In the genomic region with DNA sequence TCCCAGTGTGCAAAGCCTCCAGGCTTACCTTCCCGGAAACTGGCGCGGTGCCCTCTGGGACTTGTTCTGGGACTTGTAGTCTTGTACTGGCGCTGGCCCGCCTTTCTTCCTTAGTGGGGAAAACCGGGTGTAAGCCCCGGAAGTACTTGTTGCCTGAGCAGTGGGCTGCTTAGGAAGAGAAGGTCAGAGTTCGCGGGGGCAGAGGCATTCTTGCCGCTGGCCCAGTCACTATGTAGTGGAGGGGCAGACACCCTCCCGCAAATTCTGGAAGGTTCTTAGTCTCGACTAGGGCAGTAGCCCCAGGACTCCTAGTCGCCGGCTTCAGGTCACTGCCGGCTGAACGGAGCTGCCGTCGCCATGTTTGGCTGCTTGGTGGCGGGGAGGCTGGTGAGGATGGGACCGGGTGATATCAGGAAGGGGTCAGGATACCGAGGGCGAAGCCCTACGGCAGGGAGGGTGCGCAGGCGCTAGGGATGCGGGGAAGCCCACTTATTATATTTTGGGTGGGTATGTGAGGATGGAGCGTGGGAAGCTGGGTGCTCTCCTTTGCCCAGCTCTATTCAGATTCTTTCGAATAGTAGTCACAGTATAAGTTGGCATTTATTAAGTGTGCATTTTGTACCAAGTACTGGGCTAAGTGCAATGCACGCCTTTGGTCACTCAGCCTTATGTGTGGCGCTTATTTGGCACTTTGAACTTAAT, we compare ENCODE assay signal across 8 cellular contexts. TPM values are rescaled to one million over a fixed set of nuclear protein-coding genes. Genes with fewer than 3 reads are reported as not detected.
DNase-seq lines count a peak whose midpoint lies in the region; ATAC-seq and TF ChIP-seq lines count a peak whose summit lies in the region.

A gene with protein sequence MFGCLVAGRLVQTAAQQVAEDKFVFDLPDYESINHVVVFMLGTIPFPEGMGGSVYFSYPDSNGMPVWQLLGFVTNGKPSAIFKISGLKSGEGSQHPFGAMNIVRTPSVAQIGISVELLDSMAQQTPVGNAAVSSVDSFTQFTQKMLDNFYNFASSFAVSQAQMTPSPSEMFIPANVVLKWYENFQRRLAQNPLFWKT (plus strand): TSS at position 149 of the 702 bp plus-strand sequence. CDS start 209 bp downstream, at position 358.

- no peaks in the 10 kb centered on the region; the same call in 1 of the 2 replicates for H3K4me1 ChIP-seq in BE2C
- H3K4me1 ChIP-seq in colonic mucosa: no peaks in the 10 kb centered on the region

- H3K9me3 ChIP-seq in BE2C (no peaks in the 10 kb centered on the region), colonic mucosa (no peaks in the 10 kb centered on the region)

- ATAC-seq in HG03460 (IDR thresholded peaks at IDR 0.05; ENCODE audit: unreplicated experiment): peak; percentile 98

- H3K9ac ChIP-seq in colonic mucosa (ENCODE audit: low read depth in 2 of 2, low read length in 2 of 2): peak within 1 kb of the TSS; percentile 77 to 84

- TF ChIP-seq CTCF in BE2C (IDR thresholded peaks at IDR 0.05; ENCODE audit: low read depth, low read length) (no peak), colonic mucosa (IDR thresholded peaks at IDR 0.05) (no peak)

- peak; percentile 99 for DNase-seq in BE2C
- peak; percentile 74 for DNase-seq in GM19240 (ENCODE audit: insufficient read length, low spot score)
- DNase-seq in NCI-H526 (lab: John Stamatoyannopoulos, UW): peak; percentile 99
- peak; percentile 96 for DNase-seq in activated CD4-positive, alpha-beta T cell treated with anti-CD3 and anti-CD28 coated beads for 48 hours
- DNase-seq in colonic mucosa: peak; percentile 100
- peak; percentile 98 for DNase-seq in kidney tubule cell (ENCODE audit: low spot score)
- DNase-seq in stimulated activated CD4-positive, alpha-beta T cell treated with anti-CD3 and anti-CD28 coated beads, Interleukin-1b, Interleukin-23, amount 100 ng/mL, for 24 hours (ENCODE audit: low read depth in 4 of 4, low spot score in 1 of 4): peak; percentile 71 to 92 (median 88)

- H3K4me3 ChIP-seq in BE2C (ENCODE audit: low read depth, low read length) (peak within 1 kb of the TSS; percentile 98), colonic mucosa (peak within 1 kb of the TSS; percentile 67)

- H3K27ac ChIP-seq in colonic mucosa: peak within 1 kb of the TSS; percentile 68

- intact Hi-C loops in colonic mucosa (cut with DNase I): no loop called here

- no peaks in the 10 kb centered on the region for H3K27me3 ChIP-seq in BE2C
- H3K27me3 ChIP-seq in colonic mucosa: no peaks in the 10 kb centered on the region

- no peaks in the 10 kb centered on the region for H3K36me3 ChIP-seq in BE2C
- H3K36me3 ChIP-seq in colonic mucosa: no peaks in the 10 kb centered on the region

RNA-seq across cellular contexts. Expression of the gene that starts here (rescaled TPM):
- 45.5 TPM for polyA plus RNA-seq in BE2C (2012; ENCODE audit: insufficient read depth, insufficient read length, low read depth)
- total RNA-seq in colonic mucosa: 10 to 100 TPM; 23.7 to 27.8 TPM

Comparison
In these comparisons a context has a peak if more than half of its experiments do, and no peak if none do; other contexts are left out.
1. Peak in every context shown above with its lines: DNase-seq, ATAC-seq, H3K4me3 ChIP-seq and H3K27ac ChIP-seq.